Comparison of ENCODE assay signal across 8 cellular contexts in the genomic region with DNA sequence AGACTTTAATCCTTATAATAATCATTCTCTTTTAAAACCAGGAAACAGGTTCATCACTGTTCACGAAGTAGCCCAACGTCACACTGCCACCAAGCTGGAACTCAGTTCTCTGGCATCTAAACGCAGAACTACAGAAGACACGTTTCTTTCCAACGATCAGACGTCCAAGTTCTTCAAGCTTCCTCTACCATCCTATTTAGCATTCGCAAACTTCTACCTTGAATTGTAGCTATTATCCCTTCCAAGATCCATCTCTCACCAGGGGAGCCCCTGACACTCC. TPM values are rescaled to one million over a fixed set of nuclear protein-coding genes. Genes with fewer than 3 reads are reported as not detected.
A peak's percentile ranks its signal among the peaks of the same experiment; 100 is the strongest.
DNase-seq lines count a peak whose midpoint lies in the region; ATAC-seq, FAIRE-seq and TF ChIP-seq lines count a peak whose summit lies in the region.

No MANE protein-coding gene starts in this region.

- H3K4me1 ChIP-seq in NT2/D1 (ENCODE audit: insufficient read depth, insufficient read length) (no peaks in the 10 kb centered on the region), astrocyte (ENCODE audit: insufficient read depth, low read length) (peaks cover 21% of the 10 kb centered on the region), hepatocyte (ENCODE audit: insufficient read depth) (peaks cover 21% of the 10 kb centered on the region)

- H4K20me1 ChIP-seq in astrocyte (ENCODE audit: insufficient read depth, low read length) = no peaks in the 10 kb centered on the region
- H4K20me1 ChIP-seq in hepatocyte (ENCODE audit: insufficient read depth, poor library complexity, severe bottlenecking) = no peaks in the 10 kb centered on the region

- peak overlapping the region; percentile 85 for H3K4me3 Mint-ChIP-seq in astrocyte (ENCODE audit: unreplicated experiment)

- H3K27ac ChIP-seq in astrocyte (ENCODE audit: low read depth, low read length) (peak overlapping the region; percentile 95), hepatocyte (peak overlapping the region; percentile 98)

- H3K9ac ChIP-seq in NT2/D1 (ENCODE audit: insufficient read length, low read depth) (peak overlapping the region; percentile 86), astrocyte (ENCODE audit: low read length) (peak overlapping the region; percentile 88)

- no peaks in the 10 kb centered on the region for H3K9me3 Mint-ChIP-seq in astrocyte (ENCODE audit: unreplicated experiment)

- H3K4me3 ChIP-seq in AG09309 (ENCODE audit: control insufficient read depth, low read depth, low read length) (peak overlapping the region; percentile 79), NT2/D1 (ENCODE audit: insufficient read length, low read depth) (peak overlapping the region; percentile 74), astrocyte (ENCODE audit: insufficient read depth, low read depth, low read length) (peak overlapping the region; percentile 56), hepatocyte (peak overlapping the region; percentile 32)

- peak overlapping the region; percentile 82 for H2AFZ ChIP-seq in astrocyte (ENCODE audit: low read depth, low read length)
- H2AFZ ChIP-seq in hepatocyte = peak overlapping the region; percentile 91

- no peaks in the 10 kb centered on the region for H3K9me2 ChIP-seq in hepatocyte (replicated peaks; ENCODE audit: insufficient read depth)

- peaks cover 42% of the 10 kb centered on the region for H3K4me1 Mint-ChIP-seq in astrocyte (ENCODE audit: low read depth, unreplicated experiment)

- no peaks in the 10 kb centered on the region for H3K36me3 Mint-ChIP-seq in astrocyte (ENCODE audit: low read depth, unreplicated experiment)

- peaks cover 28% of the 10 kb centered on the region for H3K79me2 ChIP-seq in astrocyte (ENCODE audit: insufficient read depth, low read length)
- peaks cover 7% of the 10 kb centered on the region for H3K79me2 ChIP-seq in hepatocyte

- H3K4me2 ChIP-seq in astrocyte (ENCODE audit: low read length) (peak overlapping the region; percentile 87), hepatocyte (peak overlapping the region; percentile 86)

- TF ChIP-seq POLR2A in GM18505 (IDR thresholded peaks at IDR 0.05; ENCODE audit: borderline replicate concordance, extremely low read depth, insufficient read depth, insufficient read length) = no peak

- H3K9me3 ChIP-seq in NT2/D1 (ENCODE audit: insufficient read depth, low read length) (no peaks in the 10 kb centered on the region), astrocyte (ENCODE audit: insufficient read depth, low read depth, low read length) (no peaks in the 10 kb centered on the region), hepatocyte (ENCODE audit: low read depth) (no peaks in the 10 kb centered on the region)

- DNase-seq in AG09309 (ENCODE audit: low read depth) (no peak), NT2/D1 (ENCODE audit: low read depth, low spot score) (no peak), astrocyte (ENCODE audit: low read depth) (peak; percentile 43), hepatocyte (ENCODE audit: low spot score) (peak; percentile 61), sciatic nerve (ENCODE audit: low spot score) (no peak), HuH-7.5 (ENCODE audit: low spot score) (no peak)

- H3K27ac Mint-ChIP-seq in astrocyte (ENCODE audit: unreplicated experiment) = peak overlapping the region; percentile 98

- no peak for TF ChIP-seq CTCF in AG09309 (IDR thresholded peaks at IDR 0.05; ENCODE audit: control insufficient read depth, insufficient read depth, low read depth, low read length, missing control alignments)
- no peak for TF ChIP-seq CTCF in astrocyte (IDR thresholded peaks at IDR 0.05; ENCODE audit: insufficient read depth, low read depth, low read length)
- peak; percentile 34 for TF ChIP-seq CTCF in hepatocyte (IDR thresholded peaks at IDR 0.05; ENCODE audit: poor library complexity)

- ATAC-seq in GM18505 (IDR thresholded peaks at IDR 0.05; ENCODE audit: unreplicated experiment) (peak; percentile 15), HG02970 (IDR thresholded peaks at IDR 0.05; ENCODE audit: low FRiP score, unreplicated experiment) (peak; percentile 10), sciatic nerve (peak; percentile 85)

- intact Hi-C loops in sciatic nerve (cut with DNase I) = no loop called here

- WGBS in hepatocyte (ENCODE audit: low lambda C conversion rate, missing lambda C conversion rate) = 4% methylated on average over 7 of the region's 7 CpGs

- H3K27me3 Mint-ChIP-seq in astrocyte (ENCODE audit: low read depth, unreplicated experiment) = no peaks in the 10 kb centered on the region

- FAIRE-seq in astrocyte (lab: Jason Lieb, UNC) = peak; percentile 54

- H3K36me3 ChIP-seq in NT2/D1 (ENCODE audit: insufficient read depth, insufficient read length, low read length) (no peaks in the 10 kb centered on the region), astrocyte (ENCODE audit: insufficient read depth, low read length) (no peaks in the 10 kb centered on the region), hepatocyte (replicated peaks; ENCODE audit: insufficient read depth, low read depth) (no peaks in the 10 kb centered on the region)

- H3K27me3 ChIP-seq in NT2/D1 (ENCODE audit: insufficient read depth, insufficient read length) (no peaks in the 10 kb centered on the region), astrocyte (ENCODE audit: insufficient read depth, low read length) (no peaks in the 10 kb centered on the region), hepatocyte (no peaks in the 10 kb centered on the region)

RNA-seq across cellular contexts. Expression of a gene that starts 0.6 kb away (rescaled TPM):
- total RNA-seq in astrocyte (5.9 and 6.3 TPM in 2 replicates), hepatocyte (4.2 and 5.4 TPM in 2 replicates), sciatic nerve (13.2 TPM)
- 3.5 and 5.9 TPM in 2 replicates for polyA plus RNA-seq in hepatocyte

RNA-seq across cellular contexts. Expression of a gene that starts 27.2 kb away (rescaled TPM):
- 5,172 and 5,400 TPM in 2 replicates for total RNA-seq in astrocyte
- total RNA-seq in hepatocyte = 833 and 1,051 TPM in 2 replicates
- polyA plus RNA-seq in hepatocyte = 302 and 335 TPM in 2 replicates
- total RNA-seq in sciatic nerve = 4,253 TPM

Comparison
In these comparisons a context has a peak if more than half of its experiments do, and no peak if none do; other contexts are left out.
1. DNase-seq: peak in astrocyte (single experiment) and hepatocyte (single experiment); none in AG09309 (single experiment), NT2/D1 (single experiment), sciatic nerve (single experiment) and HuH-7.5 (single experiment).
2. ATAC-seq: peak in every context shown above with its lines; median percentile 85 in sciatic nerve; 15 in GM18505; 10 in HG02970.
3. Peak in every context shown above with its lines, with median percentiles within 50 percentile points of each other: H3K4me3 ChIP-seq.